ENCODE assay signal across 18 cellular contexts in genomic region chr5:128053291-128053954, GRCh38. TPM values are rescaled to one million over a fixed set of nuclear protein-coding genes. Genes with fewer than 3 reads are reported as not detected.
DNase-seq lines count a peak whose midpoint lies in the region; ATAC-seq, FAIRE-seq and TF ChIP-seq lines count a peak whose summit lies in the region.
"Had no signal": no experiment of that assay in that cellular context is flagged by ENCODE, and none has a peak within 500 bp of the region (broad histone marks: within the 10 kb centered on the region; RNA-seq: fewer than 3 reads in every experiment).

No MANE protein-coding gene starts in this region.

- TF ChIP-seq CTCF in body of pancreas (IDR thresholded peaks at IDR 0.05), result no peak
- TF ChIP-seq CTCF in HepG2 (CRISPR knock-in tag; IDR thresholded peaks at IDR 0.05), result no peak
- no peak for TF ChIP-seq CTCF in upper lobe of right lung (IDR thresholded peaks at IDR 0.05)

- no peaks in the 10 kb centered on the region for H4K20me1 ChIP-seq in HepG2 (ENCODE audit: insufficient read depth, low read length)

- in situ Hi-C loops in HepG2 (cut with HindIII; ENCODE audit: extremely low pct_ligation_motif_present, low pct_unique_long_range_greater_than_20kb), result no loop called here

- H3K4me3 ChIP-seq in body of pancreas (no peak overlapping the region), HepG2 (replicated peaks in 1 of 3; ENCODE audit: insufficient read depth in 1 of 3, low read depth in 2 of 3, low read length in 3 of 3) (no peak overlapping the region), upper lobe of right lung (no peak overlapping the region)
- H3K4me3 ChIP-seq: suprapubic skin had no signal

- ATAC-seq in body of pancreas (peak; percentile 73), HepG2 (no peak), upper lobe of right lung (peak; percentile 60), HG03280 (IDR thresholded peaks at IDR 0.05; ENCODE audit: unreplicated experiment) (no peak), HG02798 (IDR thresholded peaks at IDR 0.05; ENCODE audit: poor library complexity, unreplicated experiment) (no peak)
- ATAC-seq: esophagus mucosa, natural killer cell had no signal

- no peak overlapping the region for H2AFZ ChIP-seq in HepG2 (ENCODE audit: low read length)

- H3K36me3 ChIP-seq in body of pancreas (replicated peaks in 1 of 2; ENCODE audit: insufficient read depth in 1 of 2, low read depth in 2 of 2) (no peaks in the 10 kb centered on the region), HepG2 (replicated peaks in 1 of 2; ENCODE audit: control insufficient read depth in 1 of 2, insufficient read depth in 2 of 2, low read length in 2 of 2) (no peaks in the 10 kb centered on the region), upper lobe of right lung (peaks cover 3% of the 10 kb centered on the region)

- DNase-seq in DMS 273 (lab: John Stamatoyannopoulos, UW; ENCODE audit: unreplicated experiment) (peak; percentile 4), DMS 273 treated with DMSO at 0.1 percent for 48 hours (lab: John Stamatoyannopoulos, UW) (no peak), body of pancreas (peak in 1 of 4 donors; percentile 21), HepG2 (ENCODE audit: low spot score) (peak; percentile 2), upper lobe of right lung (peak; percentile 63), inferior parietal cortex (ENCODE audit: extremely low spot score) (no peak)
- DNase-seq: 8988T; activated CD4-positive, CD25-positive, alpha-beta regulatory T cell; activated effector memory CD4-positive, alpha-beta T cell treated with Interleukin-2 at 50 U/mL for 16 hours; anterior cingulate cortex; natural killer cell; NCI-H1092; NCI-H82; stimulated activated CD4-positive, alpha-beta T cell treated with anti-CD3 and anti-CD28 coated beads, Interleukin-1b, Interleukin-23, amount 100 ng/mL, for 48 hours had no signal

- no peak for FAIRE-seq in HepG2 (lab: Jason Lieb, UNC)

- H3K4me1 ChIP-seq in body of pancreas (peaks cover 13% of the 10 kb centered on the region), HepG2 (ENCODE audit: insufficient read depth, low read length) (no peaks in the 10 kb centered on the region), upper lobe of right lung (no peaks in the 10 kb centered on the region)
- H3K4me1 ChIP-seq: suprapubic skin had no signal

- TF ChIP-seq POLR2A in body of pancreas (IDR thresholded peaks at IDR 0.05) (no peak), HepG2 (IDR thresholded peaks at IDR 0.05; ENCODE audit: insufficient read depth in 1 of 2, low read depth in 2 of 2, low read length in 2 of 2) (no peak)

- H3K79me2 ChIP-seq in HepG2 (ENCODE audit: insufficient read depth, low read length), result no peaks in the 10 kb centered on the region

- no TSS peak for BruUV-seq in HepG2 (replicated peaks; lab: Mats Ljungman, UMichigan)

- POLR2A ChIA-PET in HepG2 (lab: Yijun Ruan, JAX), result no interaction called here

- WGBS in body of pancreas, 2 donors, result 63 to 65% methylated on average over 2 to 3 of the region's 3 CpGs
- WGBS in HepG2 (ENCODE audit: low lambda C conversion rate), result 61% methylated on average over 3 of the region's 3 CpGs

- no peak for TF ChIP-seq RAD21 in HepG2 (CRISPR knock-in tag; IDR thresholded peaks at IDR 0.05)

- H3K9me3 ChIP-seq in body of pancreas (no peaks in the 10 kb centered on the region), HepG2 (ENCODE audit: low read length) (no peaks in the 10 kb centered on the region), upper lobe of right lung (no peaks in the 10 kb centered on the region)
- H3K9me3 ChIP-seq: suprapubic skin had no signal

- intact Hi-C loops in body of pancreas (cut with DNase I) (no loop called here), HepG2 (cut with micrococcal nuclease; ENCODE audit: unreplicated experiment) (no loop called here), upper lobe of right lung (cut with DNase I) (no loop called here)

- no peak overlapping the region for H3K4me2 ChIP-seq in HepG2 (ENCODE audit: low read depth, low read length)

- H3K27me3 ChIP-seq in body of pancreas (no peaks in the 10 kb centered on the region), HepG2 (ENCODE audit: control insufficient read depth in 1 of 2, insufficient read depth in 2 of 2, low read length in 2 of 2) (no peaks in the 10 kb centered on the region), upper lobe of right lung (no peaks in the 10 kb centered on the region)
- H3K27me3 ChIP-seq: suprapubic skin had no signal

- peak overlapping the region in 2 of 4 donors; percentile 31 to 42 for H3K27ac ChIP-seq in body of pancreas
- no peak overlapping the region for H3K27ac ChIP-seq in HepG2 (ENCODE audit: extremely low read length, insufficient read depth, low read length)
- H3K27ac ChIP-seq in upper lobe of right lung, result no peak overlapping the region
- H3K27ac ChIP-seq: suprapubic skin had no signal

- TF ChIP-seq EP300 in HepG2 (IDR thresholded peaks at IDR 0.05; ENCODE audit: low read depth in 2 of 2, low read length in 2 of 2), result no peak
- no peak for TF ChIP-seq EP300 in HepG2 (CRISPR knock-in tag; IDR thresholded peaks at IDR 0.05; ENCODE audit: borderline replicate concordance)

- H3K9ac ChIP-seq in HepG2 (ENCODE audit: insufficient read depth, low read depth, low read length), result no peak overlapping the region

- CTCF ChIA-PET in HepG2 (lab: Yijun Ruan, JAX; ENCODE audit: low intra/inter-chr PET ratio, low total read pairs), result no interaction called here

TF ChIP-seq in HepG2, 621 proteins besides CTCF, POLR2A, EP300 and RAD21:
- TF ChIP-seq ZNF83 (CRISPR knock-in tag; IDR thresholded peaks at IDR 0.05; ENCODE audit: borderline replicate concordance) (no peak), CEBPB (IDR thresholded peaks at IDR 0.05; ENCODE audit: borderline replicate concordance, low read depth, low read length) (peak; percentile 25; the same call in 1 of the 2 replicates)

RNA-seq across cellular contexts. Expression of gene SLC12A2, which starts 30.1 kb away (rescaled TPM):
- total RNA-seq in body of pancreas (10 to 100 TPM; 26.7 to 28.0 TPM), HepG2 (2016; rRNA removed; fragmentation: Illumina TruSeq; extraction: Trizol) (7.2 and 9.7 TPM in 2 replicates), upper lobe of right lung (23.2 TPM)
- total RNA-seq in HepG2 (2016; cell fraction: cytosol; rRNA removed; fragmentation: Illumina TruSeq; extraction: Trizol; ENCODE audit: low read depth), result 1.6 and 1.9 TPM in 2 replicates
- total RNA-seq in HepG2 (2016; cell fraction: insoluble cytoplasmic fraction; rRNA removed; fragmentation: Illumina TruSeq; extraction: Trizol), result 8.0 and 9.4 TPM in 2 replicates
- total RNA-seq in HepG2 (2016; cell fraction: membrane; rRNA removed; fragmentation: Illumina TruSeq; extraction: Trizol), result 2.4 and 3.2 TPM in 2 replicates
- 11.9 and 13.2 TPM in 2 replicates for total RNA-seq in HepG2 (2016; cell fraction: nucleus; rRNA removed; fragmentation: Illumina TruSeq; extraction: Trizol)
- 2.8 and 4.0 TPM in 2 replicates for polyA plus RNA-seq in HepG2 (2011; rRNA removed)
- 1.7 and 2.0 TPM in 2 replicates for polyA plus RNA-seq in HepG2 (2011; cell fraction: cytosol; rRNA removed)
- 2.8 and 3.1 TPM in 2 replicates for polyA plus RNA-seq in HepG2 (2011; cell fraction: nucleus; rRNA removed)
- 3.2 and 3.6 TPM in 2 replicates for polyA plus RNA-seq in HepG2 (2012)
- 0.18 and 0.19 TPM in 2 replicates for polyA plus RNA-seq in HepG2 (2016; cell fraction: cytosol; fragmentation: Illumina TruSeq; extraction: Trizol; ENCODE audit: low read depth)
- polyA plus RNA-seq in HepG2 (2016; cell fraction: insoluble cytoplasmic fraction; fragmentation: Illumina TruSeq; extraction: Trizol; ENCODE audit: low read depth), result 2.7 and 2.8 TPM in 2 replicates
- polyA plus RNA-seq in HepG2 (2016; cell fraction: membrane; fragmentation: Illumina TruSeq; extraction: Trizol; ENCODE audit: low read depth), result 0.43 and 0.49 TPM in 2 replicates
- 4.5 and 5.2 TPM in 2 replicates for polyA plus RNA-seq in HepG2 (2016; cell fraction: nucleus; fragmentation: Illumina TruSeq; extraction: Trizol; ENCODE audit: insufficient read depth, low read depth)
- 12.0 and 12.5 TPM in 2 replicates for polyA minus RNA-seq in HepG2 (2011; rRNA and poly(A)+ RNA removed; ENCODE audit: low replicate concordance)
- 13.6 and 13.8 TPM in 2 replicates for polyA minus RNA-seq in HepG2 (2011; cell fraction: cytosol; rRNA and poly(A)+ RNA removed)
- polyA minus RNA-seq in HepG2 (2011; cell fraction: nucleus; rRNA and poly(A)+ RNA removed), result 18.8 and 19.3 TPM in 2 replicates

Comparison
In these comparisons a context has a peak if more than half of its experiments do, and no peak if none do; other contexts are left out.
1. DNase-seq: peak in DMS 273 (single experiment), HepG2 (single experiment) and upper lobe of right lung (single experiment); none in DMS 273 treated with DMSO at 0.1 percent for 48 hours (single experiment) and inferior parietal cortex (single experiment).
2. ATAC-seq: peak in body of pancreas (single experiment) and upper lobe of right lung (single experiment); none in HepG2 (single experiment), HG03280 (single experiment) and HG02798 (single experiment).